In genomic region chr12:46430340-46430948, GRCh38 we compare ENCODE assay signal across 8 cellular contexts. TPM values are rescaled to one million over a fixed set of nuclear protein-coding genes. Genes with fewer than 3 reads are reported as not detected.
DNase-seq lines count a peak whose midpoint lies in the region; ATAC-seq, FAIRE-seq and TF ChIP-seq lines count a peak whose summit lies in the region.

No MANE protein-coding gene starts in this region.

- peaks cover 16% of the 10 kb centered on the region; the same call in 1 of the 2 replicates for H3K4me1 ChIP-seq in HUES6 (ENCODE audit: control insufficient read depth, insufficient read depth, low read length)

- no peaks in the 10 kb centered on the region for H3K27me3 Mint-ChIP-seq in activated naive CD8-positive, alpha-beta T cell treated with anti-CD3 and anti-CD28 coated beads, Interleukin-2, amount 10 ng/mL, durations not matched to agents 7 days and 5 days

- H3K9me3 ChIP-seq in HUES6 (ENCODE audit: control insufficient read depth, insufficient read depth, low read depth, low read length): peaks cover 20% of the 10 kb centered on the region

- H3K9me3 Mint-ChIP-seq in activated naive CD8-positive, alpha-beta T cell treated with anti-CD3 and anti-CD28 coated beads, Interleukin-2, amount 10 ng/mL, durations not matched to agents 7 days and 5 days: peaks cover 4% of the 10 kb centered on the region

- H3K27ac ChIP-seq in HUES6 (ENCODE audit: low read depth, low read length): peak overlapping the region; percentile 73

- H3K27me3 ChIP-seq in GM06990 (replicated peaks; ENCODE audit: control insufficient read depth, insufficient read depth, low read length): no peaks in the 10 kb centered on the region
- no peaks in the 10 kb centered on the region for H3K27me3 ChIP-seq in HUES6 (ENCODE audit: control insufficient read depth, insufficient read depth, low read length)

- H3K36me3 ChIP-seq in GM06990 (ENCODE audit: control insufficient read depth, insufficient read depth, low read length) (no peaks in the 10 kb centered on the region), HUES6 (ENCODE audit: control insufficient read depth, insufficient read depth, low read length) (0 out of 2 replicates have a peak, but pooled peaks cover 3% of the 10 kb centered on the region)

- ATAC-seq in activated naive CD8-positive, alpha-beta T cell treated with anti-CD3 and anti-CD28 coated beads, Interleukin-2, amount 10 ng/mL, durations not matched to agents 7 days and 5 days (ENCODE audit: low read depth): peak; percentile 89

- H3K4me3 ChIP-seq in GM06990 (replicated peaks; ENCODE audit: low read depth, low read length) (no peak overlapping the region), HUES6 (ENCODE audit: low read depth, low read length) (no peak overlapping the region)

- FAIRE-seq in urothelium cell line (lab: Jason Lieb, UNC): no peak

- H3K4me1 Mint-ChIP-seq in activated naive CD8-positive, alpha-beta T cell treated with anti-CD3 and anti-CD28 coated beads, Interleukin-2, amount 10 ng/mL, durations not matched to agents 7 days and 5 days: peaks cover 15% of the 10 kb centered on the region

- TF ChIP-seq CTCF in GM06990 (IDR thresholded peaks at IDR 0.05; ENCODE audit: insufficient read depth, low read length, poor library complexity, severe bottlenecking): no peak

- POLR2A ChIA-PET in activated naive CD8-positive, alpha-beta T cell treated with anti-CD3 and anti-CD28 coated beads, Interleukin-2, amount 10 ng/mL, durations not matched to agents 7 days and 5 days (lab: Charles Lee): interaction anchor here (0.6 to 2.0 kb wide), 4 partner anchors 29 to 162 kb away, joined by 4 to 10 read pairs (median 8); partner anchors contain the start of genes SLC38A1 and SLC38A2

- H3K36me3 Mint-ChIP-seq in activated naive CD8-positive, alpha-beta T cell treated with anti-CD3 and anti-CD28 coated beads, Interleukin-2, amount 10 ng/mL, durations not matched to agents 7 days and 5 days: peaks cover 22% of the 10 kb centered on the region

- peak overlapping the region; percentile 75 for H3K27ac Mint-ChIP-seq in activated naive CD8-positive, alpha-beta T cell treated with anti-CD3 and anti-CD28 coated beads, Interleukin-2, amount 10 ng/mL, durations not matched to agents 7 days and 5 days

- no peak overlapping the region for H3K9ac ChIP-seq in HUES6 (ENCODE audit: low read length)

- peak overlapping the region; percentile 57 for H3K4me3 Mint-ChIP-seq in activated naive CD8-positive, alpha-beta T cell treated with anti-CD3 and anti-CD28 coated beads, Interleukin-2, amount 10 ng/mL, durations not matched to agents 7 days and 5 days

- peak; percentile 28 for DNase-seq in GM06990 (ENCODE audit: extremely low read depth, insufficient read length)
- DNase-seq in activated naive CD8-positive, alpha-beta T cell treated with anti-CD3 and anti-CD28 coated beads, Interleukin-2, amount 10 ng/mL, durations not matched to agents 7 days and 5 days: no peak
- peak; percentile 38 for DNase-seq in iPS-NIHi7 (ENCODE audit: extremely low spot score)
- peak; percentile 62 for DNase-seq in urothelium cell line (ENCODE audit: low spot score)
- no peak for DNase-seq in NCI-H524 (lab: John Stamatoyannopoulos, UW)
- DNase-seq in activated CD8-positive, alpha-beta memory T cell treated with anti-CD3 and anti-CD28 coated beads, Interleukin-2, amount 50 U/mL, for 48 hours: no peak
- DNase-seq in ecto neural progenitor cell (ENCODE audit: low spot score): no peak

RNA-seq across cellular contexts. Expression of gene SLC38A2, which starts 57.9 kb away (rescaled TPM):
- total RNA-seq in activated naive CD8-positive, alpha-beta T cell treated with anti-CD3 and anti-CD28 coated beads, Interleukin-2, amount 10 ng/mL, durations not matched to agents 7 days and 5 days: 100 to 1,000 TPM; 227 to 253 TPM

Comparison
In these comparisons a context has a peak if more than half of its experiments do, and no peak if none do; other contexts are left out.
1. DNase-seq: peak in GM06990 (single experiment), iPS-NIHi7 (single experiment) and urothelium cell line (single experiment); none in activated naive CD8-positive, alpha-beta T cell treated with anti-CD3 and anti-CD28 coated beads, Interleukin-2, amount 10 ng/mL, durations not matched to agents 7 days and 5 days (single experiment), NCI-H524 (0 of 2), activated CD8-positive, alpha-beta memory T cell treated with anti-CD3 and anti-CD28 coated beads, Interleukin-2, amount 50 U/mL, for 48 hours (single experiment) and ecto neural progenitor cell (single experiment).